1 cellular context compared by ENCODE assay signal in the genomic region with DNA sequence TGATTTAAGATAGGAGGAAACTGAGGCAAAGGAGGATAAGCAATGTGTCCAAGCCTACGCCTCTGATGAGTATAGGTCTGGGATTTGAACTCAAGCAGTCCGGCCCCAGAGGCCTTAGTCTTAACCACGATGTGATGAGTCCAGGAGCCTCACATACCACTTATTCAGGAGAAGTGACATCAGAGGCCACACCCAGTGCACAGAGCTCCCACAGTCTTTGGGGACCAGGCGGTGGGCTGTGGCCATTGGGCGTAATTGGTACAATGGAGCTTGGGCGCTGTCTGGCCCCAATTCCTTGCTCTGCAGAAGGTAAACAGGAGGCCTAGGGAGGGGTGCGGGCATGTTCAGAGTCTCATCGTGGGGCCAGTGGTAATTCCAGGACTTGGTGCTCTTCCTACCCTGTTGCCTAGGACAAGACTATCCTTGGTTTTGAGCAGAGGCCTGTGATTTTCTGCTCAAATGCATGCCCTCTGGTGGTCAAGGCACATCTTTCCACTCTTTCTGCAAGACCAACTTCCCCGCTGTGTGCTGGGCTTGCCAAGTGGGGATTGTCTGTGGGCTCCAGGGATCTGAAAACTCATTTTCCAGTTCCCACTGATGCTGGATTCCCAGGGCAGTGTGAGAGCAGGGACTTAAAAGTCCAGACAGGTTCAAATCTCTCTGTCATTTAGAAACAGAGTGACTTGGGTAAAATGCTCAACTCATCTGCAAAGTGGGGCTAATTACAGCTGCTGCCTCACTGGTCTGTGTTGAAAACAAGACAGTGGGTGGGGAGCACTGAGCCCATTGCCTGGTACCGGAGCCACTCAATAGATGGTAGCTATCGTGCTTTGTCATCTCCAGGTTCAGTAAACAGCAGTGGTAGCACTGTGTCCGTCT.
A peak's percentile ranks its signal among the peaks of the same experiment; 100 is the strongest.
TF ChIP-seq lines count a peak whose summit lies in the region.

No MANE protein-coding gene starts in this region.

TF ChIP-seq in HepG2, 621 proteins besides CTCF, POLR2A, EP300 and RAD21 (continued from another document and continues in another):
- TF ChIP-seq, protein P1, sequence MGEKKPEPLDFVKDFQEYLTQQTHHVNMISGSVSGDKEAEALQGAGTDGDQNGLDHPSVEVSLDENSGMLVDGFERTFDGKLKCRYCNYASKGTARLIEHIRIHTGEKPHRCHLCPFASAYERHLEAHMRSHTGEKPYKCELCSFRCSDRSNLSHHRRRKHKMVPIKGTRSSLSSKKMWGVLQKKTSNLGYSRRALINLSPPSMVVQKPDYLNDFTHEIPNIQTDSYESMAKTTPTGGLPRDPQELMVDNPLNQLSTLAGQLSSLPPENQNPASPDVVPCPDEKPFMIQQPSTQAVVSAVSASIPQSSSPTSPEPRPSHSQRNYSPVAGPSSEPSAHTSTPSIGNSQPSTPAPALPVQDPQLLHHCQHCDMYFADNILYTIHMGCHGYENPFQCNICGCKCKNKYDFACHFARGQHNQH (CRISPR knock-in tag; IDR thresholded peaks at IDR 0.05) = no peak
- TF ChIP-seq ARHGAP35 (CRISPR knock-in tag; IDR thresholded peaks at IDR 0.05; ENCODE audit: borderline replicate concordance) (no peak), MED13 (CRISPR knock-in tag; IDR thresholded peaks at IDR 0.05) (no peak), ZNF703 (CRISPR knock-in tag; IDR thresholded peaks at IDR 0.05; ENCODE audit: borderline replicate concordance) (no peak), PCBP1 (IDR thresholded peaks at IDR 0.05; ENCODE audit: borderline replicate concordance, low read depth, low read length) (no peak), RELA (CRISPR knock-in tag; IDR thresholded peaks at IDR 0.05) (no peak), ERF (CRISPR knock-in tag; IDR thresholded peaks at IDR 0.05) (no peak), NCOA2 (CRISPR knock-in tag; IDR thresholded peaks at IDR 0.05) (no peak), ZNF577 (CRISPR knock-in tag; IDR thresholded peaks at IDR 0.05; ENCODE audit: borderline replicate concordance, low read depth) (no peak), TBX2 (CRISPR knock-in tag; IDR thresholded peaks at IDR 0.05; ENCODE audit: borderline replicate concordance) (no peak), TEAD3 (CRISPR knock-in tag; optimal IDR thresholded peaks at IDR 0.05; ENCODE audit: borderline replicate concordance) (peak; percentile 26), MXD4 (CRISPR knock-in tag; IDR thresholded peaks at IDR 0.05) (no peak), ZNF263 (CRISPR knock-in tag; IDR thresholded peaks at IDR 0.05) (0 out of 2 replicates have a peak, but pooled peaks have one; percentile 14), MED8 (CRISPR knock-in tag; IDR thresholded peaks at IDR 0.05; ENCODE audit: insufficient replicate concordance) (no peak), SP4 (CRISPR knock-in tag; IDR thresholded peaks at IDR 0.05) (no peak), ZNF335 (CRISPR knock-in tag; IDR thresholded peaks at IDR 0.05) (0 out of 2 replicates have a peak, but pooled peaks have one; percentile 22), TAF1 (CRISPR knock-in tag; IDR thresholded peaks at IDR 0.05) (no peak), ZNF451 (CRISPR knock-in tag; IDR thresholded peaks at IDR 0.05) (no peak), ZNF354B (CRISPR knock-in tag; IDR thresholded peaks at IDR 0.05) (no peak), U2AF1 (optimal IDR thresholded peaks at IDR 0.05; ENCODE audit: low read depth, low read length) (no peak), ZNF782 (CRISPR knock-in tag; IDR thresholded peaks at IDR 0.05; ENCODE audit: borderline replicate concordance) (no peak), KAT7 (CRISPR knock-in tag; IDR thresholded peaks at IDR 0.05; ENCODE audit: borderline replicate concordance) (no peak), ZNF496 (CRISPR knock-in tag; IDR thresholded peaks at IDR 0.05; ENCODE audit: insufficient replicate concordance) (no peak), ZSCAN12 (CRISPR knock-in tag; IDR thresholded peaks at IDR 0.05) (no peak), ZNF510 (CRISPR knock-in tag; IDR thresholded peaks at IDR 0.05; ENCODE audit: low read depth) (no peak), ZFP90 (CRISPR knock-in tag; IDR thresholded peaks at IDR 0.05; ENCODE audit: borderline replicate concordance) (no peak), ZNF713 (CRISPR knock-in tag; IDR thresholded peaks at IDR 0.05) (no peak), MED1 (CRISPR knock-in tag; IDR thresholded peaks at IDR 0.05) (0 out of 2 replicates have a peak, but pooled peaks have one; percentile 24), CEBPG (CRISPR knock-in tag; IDR thresholded peaks at IDR 0.05) (no peak), ZNF205 (CRISPR knock-in tag; IDR thresholded peaks at IDR 0.05) (no peak), YY1 (IDR thresholded peaks at IDR 0.05; ENCODE audit: insufficient read depth, insufficient replicate concordance, low read depth, low read length) (no peak), CREM (IDR thresholded peaks at IDR 0.05) (no peak), CREM (CRISPR knock-in tag; IDR thresholded peaks at IDR 0.05) (no peak), MTF2 (CRISPR knock-in tag; IDR thresholded peaks at IDR 0.05; ENCODE audit: borderline replicate concordance) (no peak), ZSCAN25 (CRISPR knock-in tag; IDR thresholded peaks at IDR 0.05) (no peak), EZH2 (conservative IDR thresholded peaks at IDR 0.05; ENCODE audit: low read depth, low read length) (no peak), NFE2 (CRISPR knock-in tag; IDR thresholded peaks at IDR 0.05) (no peak), TBP (CRISPR knock-in tag; IDR thresholded peaks at IDR 0.05) (no peak), CBX5 (CRISPR knock-in tag; IDR thresholded peaks at IDR 0.05; ENCODE audit: borderline replicate concordance) (no peak), NCOA5 (CRISPR knock-in tag; IDR thresholded peaks at IDR 0.05) (no peak), CHCHD3 (CRISPR knock-in tag; IDR thresholded peaks at IDR 0.05) (no peak)
- TF ChIP-seq, protein P2, sequence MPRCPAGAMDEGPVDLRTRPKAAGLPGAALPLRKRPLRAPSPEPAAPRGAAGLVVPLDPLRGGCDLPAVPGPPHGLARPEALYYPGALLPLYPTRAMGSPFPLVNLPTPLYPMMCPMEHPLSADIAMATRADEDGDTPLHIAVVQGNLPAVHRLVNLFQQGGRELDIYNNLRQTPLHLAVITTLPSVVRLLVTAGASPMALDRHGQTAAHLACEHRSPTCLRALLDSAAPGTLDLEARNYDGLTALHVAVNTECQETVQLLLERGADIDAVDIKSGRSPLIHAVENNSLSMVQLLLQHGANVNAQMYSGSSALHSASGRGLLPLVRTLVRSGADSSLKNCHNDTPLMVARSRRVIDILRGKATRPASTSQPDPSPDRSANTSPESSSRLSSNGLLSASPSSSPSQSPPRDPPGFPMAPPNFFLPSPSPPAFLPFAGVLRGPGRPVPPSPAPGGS (CRISPR knock-in tag; IDR thresholded peaks at IDR 0.05) = no peak
- TF ChIP-seq, protein P3, sequence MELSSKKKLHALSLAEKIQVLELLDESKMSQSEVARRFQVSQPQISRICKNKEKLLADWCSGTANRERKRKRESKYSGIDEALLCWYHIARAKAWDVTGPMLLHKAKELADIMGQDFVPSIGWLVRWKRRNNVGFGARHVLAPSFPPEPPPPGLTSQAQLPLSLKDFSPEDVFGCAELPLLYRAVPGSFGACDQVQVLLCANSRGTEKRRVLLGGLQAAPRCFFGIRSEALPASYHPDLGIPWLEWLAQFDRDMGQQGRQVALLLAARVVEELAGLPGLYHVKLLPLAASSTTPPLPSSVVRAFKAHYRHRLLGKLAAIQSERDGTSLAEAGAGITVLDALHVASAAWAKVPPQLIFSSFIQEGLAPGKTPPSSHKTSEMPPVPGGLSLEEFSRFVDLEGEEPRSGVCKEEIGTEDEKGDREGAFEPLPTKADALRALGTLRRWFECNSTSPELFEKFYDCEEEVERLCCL (CRISPR knock-in tag; IDR thresholded peaks at IDR 0.05; ENCODE audit: borderline replicate concordance) = no peak
- TF ChIP-seq, protein P4, sequence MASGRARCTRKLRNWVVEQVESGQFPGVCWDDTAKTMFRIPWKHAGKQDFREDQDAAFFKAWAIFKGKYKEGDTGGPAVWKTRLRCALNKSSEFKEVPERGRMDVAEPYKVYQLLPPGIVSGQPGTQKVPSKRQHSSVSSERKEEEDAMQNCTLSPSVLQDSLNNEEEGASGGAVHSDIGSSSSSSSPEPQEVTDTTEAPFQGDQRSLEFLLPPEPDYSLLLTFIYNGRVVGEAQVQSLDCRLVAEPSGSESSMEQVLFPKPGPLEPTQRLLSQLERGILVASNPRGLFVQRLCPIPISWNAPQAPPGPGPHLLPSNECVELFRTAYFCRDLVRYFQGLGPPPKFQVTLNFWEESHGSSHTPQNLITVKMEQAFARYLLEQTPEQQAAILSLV (CRISPR knock-in tag; IDR thresholded peaks at IDR 0.05; ENCODE audit: borderline replicate concordance) = no peak
- TF ChIP-seq, protein P5, sequence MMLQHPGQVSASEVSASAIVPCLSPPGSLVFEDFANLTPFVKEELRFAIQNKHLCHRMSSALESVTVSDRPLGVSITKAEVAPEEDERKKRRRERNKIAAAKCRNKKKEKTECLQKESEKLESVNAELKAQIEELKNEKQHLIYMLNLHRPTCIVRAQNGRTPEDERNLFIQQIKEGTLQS (CRISPR knock-in tag; IDR thresholded peaks at IDR 0.05) = no peak
- TF ChIP-seq, protein P6, sequence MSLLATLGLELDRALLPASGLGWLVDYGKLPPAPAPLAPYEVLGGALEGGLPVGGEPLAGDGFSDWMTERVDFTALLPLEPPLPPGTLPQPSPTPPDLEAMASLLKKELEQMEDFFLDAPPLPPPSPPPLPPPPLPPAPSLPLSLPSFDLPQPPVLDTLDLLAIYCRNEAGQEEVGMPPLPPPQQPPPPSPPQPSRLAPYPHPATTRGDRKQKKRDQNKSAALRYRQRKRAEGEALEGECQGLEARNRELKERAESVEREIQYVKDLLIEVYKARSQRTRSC (CRISPR knock-in tag; IDR thresholded peaks at IDR 0.05; ENCODE audit: low read depth) = no peak
- TF ChIP-seq, protein P7, sequence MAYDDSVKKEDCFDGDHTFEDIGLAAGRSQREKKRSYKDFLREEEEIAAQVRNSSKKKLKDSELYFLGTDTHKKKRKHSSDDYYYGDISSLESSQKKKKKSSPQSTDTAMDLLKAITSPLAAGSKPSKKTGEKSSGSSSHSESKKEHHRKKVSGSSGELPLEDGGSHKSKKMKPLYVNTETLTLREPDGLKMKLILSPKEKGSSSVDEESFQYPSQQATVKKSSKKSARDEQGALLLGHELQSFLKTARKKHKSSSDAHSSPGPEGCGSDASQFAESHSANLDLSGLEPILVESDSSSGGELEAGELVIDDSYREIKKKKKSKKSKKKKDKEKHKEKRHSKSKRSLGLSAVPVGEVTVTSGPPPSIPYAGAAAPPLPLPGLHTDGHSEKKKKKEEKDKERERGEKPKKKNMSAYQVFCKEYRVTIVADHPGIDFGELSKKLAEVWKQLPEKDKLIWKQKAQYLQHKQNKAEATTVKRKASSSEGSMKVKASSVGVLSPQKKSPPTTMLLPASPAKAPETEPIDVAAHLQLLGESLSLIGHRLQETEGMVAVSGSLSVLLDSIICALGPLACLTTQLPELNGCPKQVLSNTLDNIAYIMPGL (CRISPR knock-in tag; IDR thresholded peaks at IDR 0.05; ENCODE audit: borderline replicate concordance in 1 of 2, low read depth in 1 of 2) = peak; percentile 28 to 33; a peak in 1 of 4 replicates
- TF ChIP-seq, protein P8, sequence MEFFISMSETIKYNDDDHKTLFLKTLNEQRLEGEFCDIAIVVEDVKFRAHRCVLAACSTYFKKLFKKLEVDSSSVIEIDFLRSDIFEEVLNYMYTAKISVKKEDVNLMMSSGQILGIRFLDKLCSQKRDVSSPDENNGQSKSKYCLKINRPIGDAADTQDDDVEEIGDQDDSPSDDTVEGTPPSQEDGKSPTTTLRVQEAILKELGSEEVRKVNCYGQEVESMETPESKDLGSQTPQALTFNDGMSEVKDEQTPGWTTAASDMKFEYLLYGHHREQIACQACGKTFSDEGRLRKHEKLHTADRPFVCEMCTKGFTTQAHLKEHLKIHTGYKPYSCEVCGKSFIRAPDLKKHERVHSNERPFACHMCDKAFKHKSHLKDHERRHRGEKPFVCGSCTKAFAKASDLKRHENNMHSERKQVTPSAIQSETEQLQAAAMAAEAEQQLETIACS (CRISPR knock-in tag; IDR thresholded peaks at IDR 0.05) = no peak
- TF ChIP-seq, protein P9, sequence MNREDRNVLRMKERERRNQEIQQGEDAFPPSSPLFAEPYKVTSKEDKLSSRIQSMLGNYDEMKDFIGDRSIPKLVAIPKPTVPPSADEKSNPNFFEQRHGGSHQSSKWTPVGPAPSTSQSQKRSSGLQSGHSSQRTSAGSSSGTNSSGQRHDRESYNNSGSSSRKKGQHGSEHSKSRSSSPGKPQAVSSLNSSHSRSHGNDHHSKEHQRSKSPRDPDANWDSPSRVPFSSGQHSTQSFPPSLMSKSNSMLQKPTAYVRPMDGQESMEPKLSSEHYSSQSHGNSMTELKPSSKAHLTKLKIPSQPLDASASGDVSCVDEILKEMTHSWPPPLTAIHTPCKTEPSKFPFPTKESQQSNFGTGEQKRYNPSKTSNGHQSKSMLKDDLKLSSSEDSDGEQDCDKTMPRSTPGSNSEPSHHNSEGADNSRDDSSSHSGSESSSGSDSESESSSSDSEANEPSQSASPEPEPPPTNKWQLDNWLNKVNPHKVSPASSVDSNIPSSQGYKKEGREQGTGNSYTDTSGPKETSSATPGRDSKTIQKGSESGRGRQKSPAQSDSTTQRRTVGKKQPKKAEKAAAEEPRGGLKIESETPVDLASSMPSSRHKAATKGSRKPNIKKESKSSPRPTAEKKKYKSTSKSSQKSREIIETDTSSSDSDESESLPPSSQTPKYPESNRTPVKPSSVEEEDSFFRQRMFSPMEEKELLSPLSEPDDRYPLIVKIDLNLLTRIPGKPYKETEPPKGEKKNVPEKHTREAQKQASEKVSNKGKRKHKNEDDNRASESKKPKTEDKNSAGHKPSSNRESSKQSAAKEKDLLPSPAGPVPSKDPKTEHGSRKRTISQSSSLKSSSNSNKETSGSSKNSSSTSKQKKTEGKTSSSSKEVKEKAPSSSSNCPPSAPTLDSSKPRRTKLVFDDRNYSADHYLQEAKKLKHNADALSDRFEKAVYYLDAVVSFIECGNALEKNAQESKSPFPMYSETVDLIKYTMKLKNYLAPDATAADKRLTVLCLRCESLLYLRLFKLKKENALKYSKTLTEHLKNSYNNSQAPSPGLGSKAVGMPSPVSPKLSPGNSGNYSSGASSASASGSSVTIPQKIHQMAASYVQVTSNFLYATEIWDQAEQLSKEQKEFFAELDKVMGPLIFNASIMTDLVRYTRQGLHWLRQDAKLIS (CRISPR knock-in tag; IDR thresholded peaks at IDR 0.05) = no peak
- TF ChIP-seq, protein P10, sequence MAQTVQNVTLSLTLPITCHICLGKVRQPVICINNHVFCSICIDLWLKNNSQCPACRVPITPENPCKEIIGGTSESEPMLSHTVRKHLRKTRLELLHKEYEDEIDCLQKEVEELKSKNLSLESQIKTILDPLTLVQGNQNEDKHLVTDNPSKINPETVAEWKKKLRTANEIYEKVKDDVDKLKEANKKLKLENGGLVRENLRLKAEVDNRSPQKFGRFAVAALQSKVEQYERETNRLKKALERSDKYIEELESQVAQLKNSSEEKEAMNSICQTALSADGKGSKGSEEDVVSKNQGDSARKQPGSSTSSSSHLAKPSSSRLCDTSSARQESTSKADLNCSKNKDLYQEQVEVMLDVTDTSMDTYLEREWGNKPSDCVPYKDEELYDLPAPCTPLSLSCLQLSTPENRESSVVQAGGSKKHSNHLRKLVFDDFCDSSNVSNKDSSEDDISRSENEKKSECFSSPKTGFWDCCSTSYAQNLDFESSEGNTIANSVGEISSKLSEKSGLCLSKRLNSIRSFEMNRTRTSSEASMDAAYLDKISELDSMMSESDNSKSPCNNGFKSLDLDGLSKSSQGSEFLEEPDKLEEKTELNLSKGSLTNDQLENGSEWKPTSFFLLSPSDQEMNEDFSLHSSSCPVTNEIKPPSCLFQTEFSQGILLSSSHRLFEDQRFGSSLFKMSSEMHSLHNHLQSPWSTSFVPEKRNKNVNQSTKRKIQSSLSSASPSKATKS (CRISPR knock-in tag; IDR thresholded peaks at IDR 0.05) = no peak
- TF ChIP-seq, protein P11, sequence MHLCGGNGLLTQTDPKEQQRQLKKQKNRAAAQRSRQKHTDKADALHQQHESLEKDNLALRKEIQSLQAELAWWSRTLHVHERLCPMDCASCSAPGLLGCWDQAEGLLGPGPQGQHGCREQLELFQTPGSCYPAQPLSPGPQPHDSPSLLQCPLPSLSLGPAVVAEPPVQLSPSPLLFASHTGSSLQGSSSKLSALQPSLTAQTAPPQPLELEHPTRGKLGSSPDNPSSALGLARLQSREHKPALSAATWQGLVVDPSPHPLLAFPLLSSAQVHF (CRISPR knock-in tag; IDR thresholded peaks at IDR 0.05) = no peak
